ENCODE assay signal across 28 cellular contexts in genomic region chr2:233042549-233042948, GRCh38. TPM values are rescaled to one million over a fixed set of nuclear protein-coding genes. Genes with fewer than 3 reads are reported as not detected.
"Had no signal": no experiment of that assay in that cellular context is flagged by ENCODE, and none has a peak within 500 bp of the region (broad histone marks: within the 10 kb centered on the region; RNA-seq: fewer than 3 reads in every experiment).

No MANE protein-coding gene starts in this region.

- H3K27ac ChIP-seq: epithelial cell of prostate, esophagus squamous epithelium, gastrocnemius medialis, heart right ventricle, left lung, lower lobe of right lung had no signal

- DNase-seq: cortex of kidney; effector CD8-positive, alpha-beta T cell; effector memory CD8-positive, alpha-beta T cell; erythroblast; esophagus squamous epithelium; foreskin fibroblast; foreskin melanocyte; gastrocnemius medialis; glutamatergic neuron; heart right ventricle; hippocampal formation; left cardiac atrium; left lung; left ventricle myocardium superior; lower lobe of right lung; mesendoderm had no signal

- H3K27me3 ChIP-seq: gastrocnemius medialis, left lung had no signal

- H3K9me3 ChIP-seq: esophagus squamous epithelium, gastrocnemius medialis, heart right ventricle, left lung, lower lobe of right lung, mucosa of descending colon had no signal

- H3K4me1 ChIP-seq: gastrocnemius medialis, left lung, lower lobe of right lung had no signal

- H3K4me3 ChIP-seq: esophagus squamous epithelium, gastrocnemius medialis, heart right ventricle, left lung, lower lobe of right lung, mucosa of descending colon had no signal

- H3K36me3 ChIP-seq: esophagus squamous epithelium, gastrocnemius medialis, heart right ventricle, left lung, lower lobe of right lung had no signal

RNA-seq across cellular contexts. Expression of gene NEU2, which starts 10.1 kb away (rescaled TPM):
- total RNA-seq: cerebellum, dermis microvascular lymphatic vessel endothelial cell, endodermal cell, esophagus mucosa, esophagus squamous epithelium, gastrocnemius medialis, glomerular endothelial cell, heart right ventricle, kidney epithelial cell, left cardiac atrium, left lung, left ventricle myocardium superior, lower lobe of right lung, lung microvascular endothelial cell, mesothelial cell of epicardium, mucosa of descending colon, myocyte had no signal
- polyA plus RNA-seq: heart right ventricle, keratinocyte had no signal

RNA-seq across cellular contexts. Expression of gene NGEF, which starts 29.5 kb away (rescaled TPM):
- total RNA-seq: left ventricle myocardium superior, lung microvascular endothelial cell had no signal
